11 cellular contexts compared by ENCODE assay signal in the genomic region with DNA sequence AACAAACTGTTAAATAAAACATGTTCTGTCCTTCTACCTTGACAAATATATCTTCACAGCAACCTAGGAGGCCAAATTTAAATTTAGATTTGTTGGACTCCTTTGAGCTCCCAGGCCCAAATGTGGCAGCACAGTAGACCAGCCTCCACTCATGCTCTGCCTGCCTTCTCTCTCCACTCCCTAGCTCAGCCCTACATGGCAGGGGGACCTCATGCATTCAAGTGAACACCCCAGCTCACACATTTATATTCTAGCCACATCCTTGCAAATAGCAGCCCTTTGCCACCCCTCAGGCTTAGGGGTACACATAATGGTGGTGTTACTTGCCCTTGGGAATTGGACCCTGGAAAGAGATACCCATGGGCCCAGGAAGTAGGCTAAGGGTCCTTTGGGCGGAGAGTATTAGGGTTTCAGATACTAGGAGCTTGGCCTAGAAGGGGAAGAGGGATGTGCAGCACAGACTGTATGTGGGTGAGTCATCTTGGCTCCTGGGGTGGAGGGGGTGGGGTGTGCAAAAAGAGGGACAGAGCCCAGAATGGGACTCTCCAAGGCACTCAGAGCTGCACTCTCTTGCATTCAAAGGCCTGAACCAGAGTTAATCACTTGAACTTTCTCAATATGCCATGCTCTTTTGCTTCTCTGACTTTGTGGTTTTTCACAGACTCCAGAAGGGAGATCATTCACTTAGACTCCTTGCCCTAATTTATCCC.
A peak's percentile ranks its signal among the peaks of the same experiment; 100 is the strongest.
DNase-seq lines count a peak whose midpoint lies in the region.
"Had no signal": no experiment of that assay in that cellular context is flagged by ENCODE, and none has a peak within 500 bp of the region (broad histone marks: within the 10 kb centered on the region; RNA-seq: fewer than 3 reads in every experiment).

No MANE protein-coding gene starts in this region.

- peaks cover 24 to 64% (median 46%) of the 10 kb centered on the region in 10 experiments for H3K4me1 ChIP-seq in BLaER1 treated with 17β-estradiol and CSF1 and Interleukin-3, amounts not matched to agents 10 nM and 100 nM

- H3K9ac ChIP-seq in BLaER1 treated with 17β-estradiol and CSF1 and Interleukin-3, amounts not matched to agents 10 nM and 100 nM = no peak overlapping the region

- peak overlapping the region in 3 of 11 experiments; percentile 29 to 59 (median 56); a peak in 4 of 22 replicates for H3K27ac ChIP-seq in BLaER1 treated with 17β-estradiol and CSF1 and Interleukin-3, amounts not matched to agents 10 nM and 100 nM

- no peaks in the 10 kb centered on the region for H3K4me1 Mint-ChIP-seq in activated CD4-positive, alpha-beta T cell treated with anti-CD3 and anti-CD28 coated beads, Interleukin-2, amount 10 ng/mL, durations not matched to agents 24 days and 14 days

- H3K4me3 ChIP-seq in BLaER1 treated with 17β-estradiol and CSF1 and Interleukin-3, amounts not matched to agents 10 nM and 100 nM = no peak overlapping the region

- no peaks in the 10 kb centered on the region; a peak in 1 of 22 replicates for H3K36me3 ChIP-seq in BLaER1 treated with 17β-estradiol and CSF1 and Interleukin-3, amounts not matched to agents 10 nM and 100 nM

- H3K4me2 ChIP-seq in BLaER1 treated with 17β-estradiol and CSF1 and Interleukin-3, amounts not matched to agents 10 nM and 100 nM = peak overlapping the region in 6 of 11 experiments; percentile 41 to 77 (median 71); a peak in 11 of 22 replicates

- DNase-seq in NCI-H69 (lab: John Stamatoyannopoulos, UW) (peak; percentile 51), fibroblast of gingiva (ENCODE audit: low read depth) (peak; percentile 89), occipital lobe (lab: John Stamatoyannopoulos, UW) (peak; percentile 69), NCI-H1417 treated with DMSO at 0.1 percent for 48 hours (lab: John Stamatoyannopoulos, UW) (no peak), iPS-NIHi11 (ENCODE audit: low spot score) (no peak)
- no peak for DNase-seq in activated CD4-positive, alpha-beta T cell treated with anti-CD3 and anti-CD28 coated beads, Interleukin-2, amount 10 ng/mL, durations not matched to agents 24 days and 14 days
- DNase-seq in stimulated activated CD4-positive, alpha-beta T cell treated with anti-CD3 and anti-CD28 coated beads, Interleukin-15, amount 100 ng/mL, for 24 hours = no peak
- DNase-seq: NCI-H2171 treated with DMSO at 0.1 percent for 48 hours had no signal

- no peak overlapping the region for H3K4me3 Mint-ChIP-seq in activated CD4-positive, alpha-beta T cell treated with anti-CD3 and anti-CD28 coated beads, Interleukin-2, amount 10 ng/mL, durations not matched to agents 24 days and 14 days
- H3K4me3 Mint-ChIP-seq: natural killer cell treated with Interleukin-12 subunit alpha and Interleukin-12 subunit beta and Interleukin-15 and Interleukin-18, amount 100 ng/mL, for 72 hours; stimulated activated naive CD8-positive, alpha-beta T cell treated with anti-CD3 and anti-CD28 coated beads, Interleukin-15, Interleukin-2, amounts not matched to agents 100 ng/mL and 50 ng/mL, for 24 hours had no signal

- H3K27me3 ChIP-seq in BLaER1 treated with 17β-estradiol and CSF1 and Interleukin-3, amounts not matched to agents 10 nM and 100 nM = no peaks in the 10 kb centered on the region

- no peaks in the 10 kb centered on the region for H3K9me3 ChIP-seq in BLaER1 treated with 17β-estradiol and CSF1 and Interleukin-3, amounts not matched to agents 10 nM and 100 nM (replicated peaks in 1 of 11)

- no peak overlapping the region for H3K27ac Mint-ChIP-seq in activated CD4-positive, alpha-beta T cell treated with anti-CD3 and anti-CD28 coated beads, Interleukin-2, amount 10 ng/mL, durations not matched to agents 24 days and 14 days
- H3K27ac Mint-ChIP-seq: natural killer cell treated with Interleukin-12 subunit alpha and Interleukin-12 subunit beta and Interleukin-15 and Interleukin-18, amount 100 ng/mL, for 72 hours; stimulated activated naive CD8-positive, alpha-beta T cell treated with anti-CD3 and anti-CD28 coated beads, Interleukin-15, Interleukin-2, amounts not matched to agents 100 ng/mL and 50 ng/mL, for 24 hours had no signal

- peaks cover 3% of the 10 kb centered on the region for H3K27me3 Mint-ChIP-seq in activated CD4-positive, alpha-beta T cell treated with anti-CD3 and anti-CD28 coated beads, Interleukin-2, amount 10 ng/mL, durations not matched to agents 24 days and 14 days

- no peaks in the 10 kb centered on the region for H3K9me3 Mint-ChIP-seq in activated CD4-positive, alpha-beta T cell treated with anti-CD3 and anti-CD28 coated beads, Interleukin-2, amount 10 ng/mL, durations not matched to agents 24 days and 14 days
- H3K9me3 Mint-ChIP-seq: natural killer cell treated with Interleukin-12 subunit alpha and Interleukin-12 subunit beta and Interleukin-15 and Interleukin-18, amount 100 ng/mL, for 72 hours; stimulated activated naive CD8-positive, alpha-beta T cell treated with anti-CD3 and anti-CD28 coated beads, Interleukin-15, Interleukin-2, amounts not matched to agents 100 ng/mL and 50 ng/mL, for 24 hours had no signal

- intact Hi-C loops in activated CD4-positive, alpha-beta T cell treated with anti-CD3 and anti-CD28 coated beads, Interleukin-2, amount 10 ng/mL, durations not matched to agents 24 days and 14 days (cut with micrococcal nuclease) = no loop called here

- no peaks in the 10 kb centered on the region for H3K36me3 Mint-ChIP-seq in activated CD4-positive, alpha-beta T cell treated with anti-CD3 and anti-CD28 coated beads, Interleukin-2, amount 10 ng/mL, durations not matched to agents 24 days and 14 days (ENCODE audit: low read depth)
- H3K36me3 Mint-ChIP-seq: natural killer cell treated with Interleukin-12 subunit alpha and Interleukin-12 subunit beta and Interleukin-15 and Interleukin-18, amount 100 ng/mL, for 72 hours had no signal

- H4K20me1 ChIP-seq in BLaER1 treated with 17β-estradiol and CSF1 and Interleukin-3, amounts not matched to agents 10 nM and 100 nM = no peaks in the 10 kb centered on the region

Comparison
In these comparisons a context has a peak if more than half of its experiments do, and no peak if none do; other contexts are left out.
1. DNase-seq: peak in NCI-H69 (single experiment), fibroblast of gingiva (single experiment) and occipital lobe (single experiment); none in activated CD4-positive, alpha-beta T cell treated with anti-CD3 and anti-CD28 coated beads, Interleukin-2, amount 10 ng/mL, durations not matched to agents 24 days and 14 days (single experiment), NCI-H1417 treated with DMSO at 0.1 percent for 48 hours (single experiment), iPS-NIHi11 (single experiment) and stimulated activated CD4-positive, alpha-beta T cell treated with anti-CD3 and anti-CD28 coated beads, Interleukin-15, amount 100 ng/mL, for 24 hours (single experiment).